ENCODE assay signal across 36 cellular contexts in the genomic region with DNA sequence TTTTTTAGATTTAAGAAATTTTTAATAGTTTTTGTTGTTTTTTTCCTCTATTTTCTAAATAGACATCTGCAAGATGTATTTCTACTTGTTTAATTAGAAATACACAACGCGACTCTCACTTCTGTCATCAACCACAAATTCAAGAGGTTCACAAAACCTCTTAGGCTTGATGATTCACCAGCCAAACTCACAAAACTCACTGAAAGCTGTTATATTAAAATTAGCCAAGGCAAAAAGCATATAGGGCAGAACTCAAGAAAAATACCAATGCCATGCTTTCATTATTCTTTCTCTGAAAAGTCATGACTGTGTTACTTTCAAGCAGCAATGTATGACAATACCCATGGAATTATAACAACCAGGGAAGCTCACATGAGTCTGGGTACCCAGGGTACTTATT.
DNase-seq lines count a peak whose midpoint lies in the region; ATAC-seq, FAIRE-seq and TF ChIP-seq lines count a peak whose summit lies in the region.
"Had no signal": no experiment of that assay in that cellular context is flagged by ENCODE, and none has a peak within 500 bp of the region (broad histone marks: within the 10 kb centered on the region; RNA-seq: fewer than 3 reads in every experiment).

No MANE protein-coding gene starts in this region.

- ATAC-seq in IMR-90 (ENCODE audit: low read depth) (no peak), HG03565 (IDR thresholded peaks at IDR 0.05; ENCODE audit: unreplicated experiment) (no peak)
- ATAC-seq: A549; activated CD4-positive, CD25-positive, alpha-beta regulatory T cell treated with anti-CD3 and anti-CD28 coated beads, Interleukin-2, amount 50 U/mL, for 24 hours; activated CD8-positive, alpha-beta memory T cell treated with anti-CD3 and anti-CD28 coated beads, Interleukin-2, amount 10 ng/mL, durations not matched to agents 7 days and 5 days; activated T-cell treated with anti-CD3 and anti-CD28 coated beads, Interleukin-2, amount 50 U/mL, for 4 hours; esophagus mucosa; heart right ventricle; HepG2; left cardiac atrium had no signal

- no peak overlapping the region for H3K56ac ChIP-seq in IMR-90 (ENCODE audit: extremely low read depth, insufficient read depth, low read length)

- H3K9ac ChIP-seq in IMR-90 (ENCODE audit: low read depth, low read length), result no peak overlapping the region
- H3K9ac ChIP-seq in mesenchymal stem cell (ENCODE audit: low read length), result no peak overlapping the region

- WGBS in IMR-90 (ENCODE audit: extremely low coverage in 2 of 2, insufficient read length in 1 of 2), 2 experiments, result no CpG with 5 or more reads among the region's 2 CpGs
- WGBS in mesenchymal stem cell, result 37% methylated on average over 2 of the region's 2 CpGs
- WGBS in spleen, 5 donors, result 87 to 97% (median 94%) methylated on average over 2 of the region's 2 CpGs

- CTCF ChIA-PET in IMR-90 (lab: Yijun Ruan, JAX), result no interaction called here

- H3K79me1 ChIP-seq in IMR-90 (ENCODE audit: low read depth in 1 of 2, low read length in 2 of 2) (no peaks in the 10 kb centered on the region), mesenchymal stem cell (replicated peaks; ENCODE audit: low read length, poor library complexity, severe bottlenecking) (no peaks in the 10 kb centered on the region)

- H3K4ac ChIP-seq in IMR-90 (ENCODE audit: low read depth, low read length) (no peak overlapping the region), mesenchymal stem cell (ENCODE audit: low read depth in 1 of 2, low read length in 2 of 2) (no peak overlapping the region)

- no peak overlapping the region for H2AK5ac ChIP-seq in IMR-90 (ENCODE audit: low read depth, low read length)
- peak overlapping the region; percentile 90 for H2AK5ac ChIP-seq in mesenchymal stem cell (ENCODE audit: low read length, severe bottlenecking)

- H2BK5ac ChIP-seq in IMR-90 (ENCODE audit: low read depth, low read length, poor library complexity, severe bottlenecking), result no peak overlapping the region
- H2BK5ac ChIP-seq in mesenchymal stem cell (ENCODE audit: low read depth, low read length, poor library complexity, severe bottlenecking), result no peak overlapping the region

- H2BK20ac ChIP-seq in IMR-90 (ENCODE audit: low read depth, low read length), result no peak overlapping the region

- DNase-seq in D721Med (ENCODE audit: insufficient read length, low spot score) (no peak), IMR-90 (peak; percentile 62), brain microvascular endothelial cell (peak; percentile 33), mesenchymal stem cell (peak; percentile 29), NCI-H2171 (lab: John Stamatoyannopoulos, UW) (no peak), spleen (no peak), hippocampal formation (lab: John Stamatoyannopoulos, UW) (no peak)
- DNase-seq: activated CD4-positive, alpha-beta T cell treated with anti-CD3 and anti-CD28 coated beads, Interleukin-2, amount 50 U/mL, for 4 hours; activated CD8-positive, alpha-beta memory T cell treated with anti-CD3 and anti-CD28 coated beads, Interleukin-2, amount 10 ng/mL, durations not matched to agents 7 days and 5 days; activated gamma-delta T cell treated with Interleukin-2 at 50 U/mL for 16 hours; activated T-cell treated with anti-CD3 and anti-CD28 coated beads, Interleukin-2, amount 50 U/mL, for 4 hours; CD4-positive, alpha-beta memory T cell; dermis blood vessel endothelial cell; endodermal cell; foreskin melanocyte; heart right ventricle; HFFc6; Karpas-422; left cardiac atrium; NCI-H1436 treated with DMSO at 0.1 percent for 48 hours; NCI-H2081 treated with DMSO at 0.1 percent for 48 hours; NCI-H226; NCI-H69; ovary; retina; SHP77; stimulated activated CD4-positive, alpha-beta T cell treated with anti-CD3 and anti-CD28 coated beads, Interleukin-2, amount 100 ng/mL, for 48 hours; stomach; T-helper 2 cell; uterus had no signal

- H2BK15ac ChIP-seq in IMR-90 (ENCODE audit: low read depth, low read length) (no peak overlapping the region), mesenchymal stem cell (ENCODE audit: low read depth, poor library complexity, severe bottlenecking) (no peak overlapping the region)

- no peak overlapping the region for H4K5ac ChIP-seq in IMR-90 (ENCODE audit: low read depth, low read length)

- H3K9me1 ChIP-seq in IMR-90 (ENCODE audit: insufficient read depth, low read length), result no peaks in the 10 kb centered on the region

- no peak overlapping the region for H3K23ac ChIP-seq in IMR-90 (ENCODE audit: low read depth, low read length)
- H3K23ac ChIP-seq in mesenchymal stem cell (ENCODE audit: low read length in 2 of 2), result no peak overlapping the region

- TF ChIP-seq RAD21 in IMR-90 (IDR thresholded peaks at IDR 0.05; ENCODE audit: low read length), result no peak

- H3K4me1 ChIP-seq in IMR-90 (ENCODE audit: control insufficient read depth, insufficient read depth, low read length) (no peaks in the 10 kb centered on the region), mesenchymal stem cell (ENCODE audit: control insufficient read depth, insufficient read depth, low read depth, low read length) (peaks cover 2% of the 10 kb centered on the region), spleen (no peaks in the 10 kb centered on the region)
- H3K4me1 ChIP-seq: A549, heart right ventricle, stomach, uterus had no signal

- POLR2A ChIA-PET in IMR-90 (lab: Charles Lee; ENCODE audit: unreplicated experiment), result interaction anchor here (0.5 kb wide), 1 partner anchor 47 kb away, joined by 6 read pairs; no protein-coding TSS in a partner anchor

- H2AK9ac ChIP-seq in IMR-90 (replicated peaks; ENCODE audit: low read depth, low read length, poor library complexity), result no peak overlapping the region

- H3K4me2 ChIP-seq in IMR-90 (ENCODE audit: low read depth, low read length) (no peak overlapping the region), mesenchymal stem cell (ENCODE audit: low read length, poor library complexity, severe bottlenecking) (no peak overlapping the region)
- H3K4me2 ChIP-seq: A549, smooth muscle cell had no signal

- H2AFZ ChIP-seq in IMR-90 (replicated peaks; ENCODE audit: low read length, poor library complexity) (peak overlapping the region; percentile 58), mesenchymal stem cell (ENCODE audit: low read depth, low read length) (no peak overlapping the region)

- no peaks in the 10 kb centered on the region for H4K20me1 ChIP-seq in IMR-90 (ENCODE audit: insufficient read depth, low read length)

- H4K8ac ChIP-seq in IMR-90 (ENCODE audit: low read depth in 2 of 2, low read length in 2 of 2), result no peak overlapping the region
- no peak overlapping the region for H4K8ac ChIP-seq in mesenchymal stem cell (ENCODE audit: low read length)

- H2BK12ac ChIP-seq in mesenchymal stem cell (ENCODE audit: low read length in 2 of 2), result no peak overlapping the region

- dilution Hi-C loops in IMR-90 (cut with HindIII; ENCODE audit: low sequenced_read_pairs, unreplicated experiment), result no loop called here

- H3K14ac ChIP-seq in IMR-90 (replicated peaks; ENCODE audit: low read depth, low read length) (no peak overlapping the region), mesenchymal stem cell (ENCODE audit: low read length in 2 of 2) (no peak overlapping the region)

- no peaks in the 10 kb centered on the region for H3K27me3 ChIP-seq in IMR-90 (ENCODE audit: control insufficient read depth, insufficient read depth, low read length)
- H3K27me3 ChIP-seq in brain microvascular endothelial cell (replicated peaks), result no peaks in the 10 kb centered on the region
- H3K27me3 ChIP-seq in mesenchymal stem cell (ENCODE audit: control insufficient read depth in 1 of 2, insufficient read depth in 1 of 2, low read length in 2 of 2), result no peaks in the 10 kb centered on the region
- H3K27me3 ChIP-seq in spleen (replicated peaks in 1 of 7), result no peaks in the 10 kb centered on the region
- H3K27me3 ChIP-seq: heart right ventricle, ovary, stomach, uterus had no signal

- no peak overlapping the region for H3K4me3 ChIP-seq in IMR-90 (ENCODE audit: insufficient read depth, low read depth, low read length)
- no peak overlapping the region for H3K4me3 ChIP-seq in brain microvascular endothelial cell (ENCODE audit: low read depth, low read length)
- no peak overlapping the region for H3K4me3 ChIP-seq in mesenchymal stem cell (ENCODE audit: insufficient read depth in 1 of 2, low read depth in 1 of 2, low read length in 2 of 2)
- no peak overlapping the region for H3K4me3 ChIP-seq in spleen
- H3K4me3 ChIP-seq: A549, heart right ventricle, ovary, smooth muscle cell, stomach, uterus had no signal

- no peak overlapping the region for H4K91ac ChIP-seq in IMR-90 (ENCODE audit: insufficient read depth, low read depth, low read length)
- no peak overlapping the region for H4K91ac ChIP-seq in mesenchymal stem cell (ENCODE audit: low read length)

- TF ChIP-seq CTCF in D721Med (IDR thresholded peaks at IDR 0.05; ENCODE audit: insufficient read depth, missing control alignments) (no peak), IMR-90 (conservative IDR thresholded peaks at IDR 0.05; ENCODE audit: low read depth, low read length) (no peak), brain microvascular endothelial cell (IDR thresholded peaks at IDR 0.05; ENCODE audit: low read depth, low read length, missing control alignments) (no peak), spleen (IDR thresholded peaks at IDR 0.05 in 8 of 11, conservative IDR thresholded peaks at IDR 0.05 in 3 of 11) (no peak)

- peak; percentile 51 for FAIRE-seq in D721Med (lab: Jason Lieb, UNC)
- FAIRE-seq: A549, HepG2 had no signal

- H3K36me3 ChIP-seq in IMR-90 (ENCODE audit: control insufficient read depth, insufficient read depth, low read length) (no peaks in the 10 kb centered on the region), brain microvascular endothelial cell (replicated peaks) (no peaks in the 10 kb centered on the region), mesenchymal stem cell (ENCODE audit: control insufficient read depth in 1 of 2, insufficient read depth in 2 of 2, low read depth in 1 of 2, low read length in 2 of 2) (no peaks in the 10 kb centered on the region), spleen (no peaks in the 10 kb centered on the region)
- H3K36me3 ChIP-seq: heart right ventricle, ovary, stomach, uterus had no signal

- BruUV-seq in IMR-90 (replicated peaks; lab: Mats Ljungman, UMichigan), result no TSS peak

- in situ Hi-C loops in IMR-90 (cut with MboI; ENCODE audit: low sequenced_read_pairs), result no loop called here
- in situ Hi-C loops in brain microvascular endothelial cell (cut with HindIII; ENCODE audit: low pct_ligation_motif_present, low sequenced_read_pairs), result no loop called here

- H2BK120ac ChIP-seq in IMR-90 (ENCODE audit: low read depth, low read length), result no peak overlapping the region
- no peak overlapping the region for H2BK120ac ChIP-seq in mesenchymal stem cell (ENCODE audit: low read depth, low read length)

- no peak overlapping the region for H3K18ac ChIP-seq in IMR-90 (ENCODE audit: low read depth, low read length)
- no peak overlapping the region for H3K18ac ChIP-seq in mesenchymal stem cell (ENCODE audit: low read depth in 1 of 2, low read length in 2 of 2)

- intact Hi-C loops in IMR-90 (cut with micrococcal nuclease), result no loop called here
- intact Hi-C loops in spleen (cut with DNase I; ENCODE audit: low total_unique reads), result no loop called here

- H3K9me3 ChIP-seq in IMR-90 (ENCODE audit: control insufficient read depth, insufficient read depth, low read length) (no peaks in the 10 kb centered on the region), mesenchymal stem cell (ENCODE audit: control insufficient read depth, low read length) (no peaks in the 10 kb centered on the region), spleen (no peaks in the 10 kb centered on the region)
- H3K9me3 ChIP-seq: A549, heart right ventricle, ovary, stomach, uterus had no signal

- TF ChIP-seq POLR2A in IMR-90 (IDR thresholded peaks at IDR 0.05; ENCODE audit: low read depth, low read length) (no peak), spleen (IDR thresholded peaks at IDR 0.05) (no peak)

- H3K27ac ChIP-seq in IMR-90 (ENCODE audit: insufficient read depth, low read length) (no peak overlapping the region), brain microvascular endothelial cell (no peak overlapping the region), mesenchymal stem cell (ENCODE audit: low read length, poor library complexity, severe bottlenecking) (peak overlapping the region; percentile 59), spleen (no peak overlapping the region)
- H3K27ac ChIP-seq: A549, heart right ventricle, ovary, stomach, uterus had no signal

Comparison
In these comparisons a context has a peak if more than half of its experiments do, and no peak if none do; other contexts are left out.
1. DNase-seq: peak in IMR-90 (single experiment), brain microvascular endothelial cell (single experiment) and mesenchymal stem cell (single experiment); none in D721Med (single experiment), NCI-H2171 (single experiment), spleen (single experiment) and hippocampal formation (0 of 2).